In genomic region chr3:152396867-152397266, GRCh38 we compare ENCODE assay signal across 15 cellular contexts.
DNase-seq lines count a peak whose midpoint lies in the region; ATAC-seq and TF ChIP-seq lines count a peak whose summit lies in the region.
"Had no signal": no experiment of that assay in that cellular context is flagged by ENCODE, and none has a peak within 500 bp of the region (broad histone marks: within the 10 kb centered on the region; RNA-seq: fewer than 3 reads in every experiment).

No MANE protein-coding gene starts in this region.

- H3K4me3 ChIP-seq in CD4-positive, CD25-positive, alpha-beta regulatory T cell (ENCODE audit: low read depth, low read length), result no peak overlapping the region
- H3K4me3 ChIP-seq in fibroblast of pulmonary artery (replicated peaks; ENCODE audit: low read depth, low read length) (no peak overlapping the region), brain microvascular endothelial cell (ENCODE audit: low read depth, low read length) (no peak overlapping the region), WERI-Rb-1 (ENCODE audit: low read depth, low read length) (no peak overlapping the region)
- H3K4me3 ChIP-seq: cardiac muscle cell, mucosa of descending colon, pancreas, Peyer's patch had no signal

- H3K27me3 Mint-ChIP-seq in CD4-positive, CD25-positive, alpha-beta regulatory T cell, result no peaks in the 10 kb centered on the region
- H3K27me3 Mint-ChIP-seq in T-cell, result no peaks in the 10 kb centered on the region
- H3K27me3 Mint-ChIP-seq: B cell had no signal

- H3K9me3 ChIP-seq in CD4-positive, CD25-positive, alpha-beta regulatory T cell (ENCODE audit: control insufficient read depth in 2 of 2, low read length in 2 of 2), result no peaks in the 10 kb centered on the region
- H3K9me3 ChIP-seq in WERI-Rb-1 (ENCODE audit: severe bottlenecking), result no peaks in the 10 kb centered on the region
- H3K9me3 ChIP-seq: mucosa of descending colon, pancreas, Peyer's patch had no signal

- DNase-seq in CD4-positive, CD25-positive, alpha-beta regulatory T cell, result no peak
- DNase-seq in T-cell (no peak), fibroblast of pulmonary artery (ENCODE audit: low read depth) (peak; percentile 90), omental fat pad (ENCODE audit: low spot score) (no peak), brain microvascular endothelial cell (no peak), WERI-Rb-1 (no peak), erythroblast (lab: John Stamatoyannopoulos, UW) (no peak)
- DNase-seq: activated effector memory CD4-positive, alpha-beta T cell treated with anti-CD3 and anti-CD28 coated beads, Interleukin-2, amount 50 U/mL, for 16 hours; glutamatergic neuron; mucosa of descending colon; pancreas; Peyer's patch had no signal

- H3K4me3 Mint-ChIP-seq in CD4-positive, CD25-positive, alpha-beta regulatory T cell, result no peak overlapping the region
- H3K4me3 Mint-ChIP-seq in T-cell, result no peak overlapping the region
- H3K4me3 Mint-ChIP-seq: B cell had no signal

- TF ChIP-seq CTCF in fibroblast of pulmonary artery (IDR thresholded peaks at IDR 0.05; ENCODE audit: low read length, missing control alignments) (no peak), omental fat pad (IDR thresholded peaks at IDR 0.05) (no peak), brain microvascular endothelial cell (IDR thresholded peaks at IDR 0.05; ENCODE audit: low read depth, low read length, missing control alignments) (no peak), WERI-Rb-1 (IDR thresholded peaks at IDR 0.05; ENCODE audit: low read depth, low read length) (no peak)

- in situ Hi-C loops in brain microvascular endothelial cell (cut with HindIII; ENCODE audit: low pct_ligation_motif_present, low sequenced_read_pairs), result no loop called here

- H3K27me3 ChIP-seq in CD4-positive, CD25-positive, alpha-beta regulatory T cell (ENCODE audit: control insufficient read depth, insufficient read depth, low read length), result no peaks in the 10 kb centered on the region
- no peaks in the 10 kb centered on the region for H3K27me3 ChIP-seq in brain microvascular endothelial cell (replicated peaks)
- no peaks in the 10 kb centered on the region for H3K27me3 ChIP-seq in WERI-Rb-1 (ENCODE audit: insufficient read depth, low read depth, severe bottlenecking)
- H3K27me3 ChIP-seq: cardiac muscle cell, pancreas, Peyer's patch had no signal

- H3K36me3 Mint-ChIP-seq in CD4-positive, CD25-positive, alpha-beta regulatory T cell, result peaks cover 50% of the 10 kb centered on the region
- H3K36me3 Mint-ChIP-seq in T-cell, result peaks cover 46% of the 10 kb centered on the region

- ATAC-seq in CD4-positive, CD25-positive, alpha-beta regulatory T cell (ENCODE audit: low read depth in 2 of 2), result no peak
- ATAC-seq in T-cell (replicated peaks in 1 of 4) (no peak), omental fat pad (ENCODE audit: low FRiP score) (peak; percentile 55)
- ATAC-seq: HCT116, mucosa of descending colon had no signal

- no peak for TF ChIP-seq POLR2A in erythroblast (IDR thresholded peaks at IDR 0.05; ENCODE audit: low read length)

- H3K27ac Mint-ChIP-seq in CD4-positive, CD25-positive, alpha-beta regulatory T cell, result no peak overlapping the region
- H3K27ac Mint-ChIP-seq in T-cell, result peak overlapping the region; percentile 35 to 71

- H3K36me3 ChIP-seq in CD4-positive, CD25-positive, alpha-beta regulatory T cell (ENCODE audit: control insufficient read depth, insufficient read depth, low read length), result peaks cover 46% of the 10 kb centered on the region
- H3K36me3 ChIP-seq in brain microvascular endothelial cell (replicated peaks) (peaks cover 6% of the 10 kb centered on the region), WERI-Rb-1 (no peaks in the 10 kb centered on the region)
- H3K36me3 ChIP-seq: cardiac muscle cell, pancreas had no signal

- peak overlapping the region; percentile 41 for H3K27ac ChIP-seq in CD4-positive, CD25-positive, alpha-beta regulatory T cell (ENCODE audit: insufficient read depth, low read length, poor library complexity, severe bottlenecking)
- no peak overlapping the region for H3K27ac ChIP-seq in brain microvascular endothelial cell
- H3K27ac ChIP-seq in WERI-Rb-1, result no peak overlapping the region
- H3K27ac ChIP-seq: cardiac muscle cell, pancreas, Peyer's patch had no signal

- CTCF ChIA-PET in T-cell (lab: Charles Lee), result interaction anchor here in 1 of 2 donors (0.5 to 0.9 kb wide), 2 partner anchors 47 to 1930 kb away, joined by 3 to 4 read pairs; no protein-coding TSS in a partner anchor

- H3K9me3 Mint-ChIP-seq in CD4-positive, CD25-positive, alpha-beta regulatory T cell, result no peaks in the 10 kb centered on the region
- H3K9me3 Mint-ChIP-seq in T-cell, result no peaks in the 10 kb centered on the region

- H3K4me1 ChIP-seq in CD4-positive, CD25-positive, alpha-beta regulatory T cell (ENCODE audit: control insufficient read depth, insufficient read depth, low read length, poor library complexity, severe bottlenecking), result peaks cover 62% of the 10 kb centered on the region

- peaks cover 45 to 81% (median 62%) of the 10 kb centered on the region in 4 donors for H3K4me1 Mint-ChIP-seq in CD4-positive, CD25-positive, alpha-beta regulatory T cell
- H3K4me1 Mint-ChIP-seq in T-cell, result peaks cover 57 to 78% (median 78%) of the 10 kb centered on the region in 3 donors

- POLR2A ChIA-PET in T-cell (lab: Charles Lee), result interaction anchor here in 1 of 2 donors (0.6 kb wide), 1 partner anchor 64 kb away, joined by 4 read pairs; no protein-coding TSS in a partner anchor

Comparison
In these comparisons a context has a peak if more than half of its experiments do, and no peak if none do; other contexts are left out.
1. H3K27ac Mint-ChIP-seq: peak in T-cell (2 of 2); none in CD4-positive, CD25-positive, alpha-beta regulatory T cell (0 of 3).